ENCODE assay signal across 13 cellular contexts in genomic region chr6:132391391-132392291, GRCh38. TPM values are rescaled to one million over a fixed set of nuclear protein-coding genes. Genes with fewer than 3 reads are reported as not detected.
A peak's percentile ranks its signal among the peaks of the same experiment; 100 is the strongest.
DNase-seq lines count a peak whose midpoint lies in the region; ATAC-seq and TF ChIP-seq lines count a peak whose summit lies in the region.
"Had no signal": no experiment of that assay in that cellular context is flagged by ENCODE, and none has a peak within 500 bp of the region (broad histone marks: within the 10 kb centered on the region; RNA-seq: fewer than 3 reads in every experiment).

No MANE protein-coding gene starts in this region.

- 29 to 47% methylated on average over 12 of the region's 12 CpGs for WGBS in esophagus, 2 donors

- H3K27me3 ChIP-seq in esophagus (ENCODE audit: control insufficient read depth in 1 of 2, insufficient read depth in 2 of 2, low read length in 2 of 2), result no peaks in the 10 kb centered on the region
- H3K27me3 ChIP-seq: BLaER1 had no signal

- peak overlapping the region; percentile 15 to 32 for H3K27ac ChIP-seq in esophagus (ENCODE audit: low read depth in 2 of 2, low read length in 1 of 2)
- H3K27ac ChIP-seq: BLaER1, parathyroid adenoma had no signal

- no peaks in the 10 kb centered on the region for H3K36me3 ChIP-seq in esophagus (ENCODE audit: control insufficient read depth in 2 of 2, insufficient read depth in 2 of 2, low read length in 1 of 2)
- H3K36me3 ChIP-seq: BLaER1 had no signal

- TF ChIP-seq CTCF in mesothelial cell of epicardium (IDR thresholded peaks at IDR 0.05; ENCODE audit: unreplicated experiment) (no peak), CD14-positive monocyte (IDR thresholded peaks at IDR 0.05) (no peak)

- ATAC-seq in Right ventricle myocardium superior (ENCODE audit: poor library complexity), result peak; percentile 68
- ATAC-seq in activated naive CD4-positive, alpha-beta T cell treated with anti-CD3 and anti-CD28 coated beads, Interleukin-2, amount 50 U/mL, for 72 hours, result no peak

- no peaks in the 10 kb centered on the region for H3K9me3 ChIP-seq in esophagus (ENCODE audit: control insufficient read depth in 2 of 2, insufficient read depth in 1 of 2, low read depth in 1 of 2, low read length in 1 of 2)

- H3K36me3 Mint-ChIP-seq in mesothelial cell of epicardium (peaks cover 39% of the 10 kb centered on the region), CD14-positive monocyte (no peaks in the 10 kb centered on the region)
- H3K36me3 Mint-ChIP-seq in activated naive CD4-positive, alpha-beta T cell treated with anti-CD3 and anti-CD28 coated beads, Interleukin-2, amount 50 U/mL, for 72 hours, result peaks cover 0 to 20% of the 10 kb centered on the region in 2 donors

- H3K27me3 Mint-ChIP-seq in mesothelial cell of epicardium (ENCODE audit: low read depth) (no peaks in the 10 kb centered on the region), CD14-positive monocyte (ENCODE audit: low read depth in 3 of 3) (peaks cover 4 to 18% (median 10%) of the 10 kb centered on the region in 3 donors)

- peaks cover 14% of the 10 kb centered on the region for H3K4me1 Mint-ChIP-seq in mesothelial cell of epicardium
- H3K4me1 Mint-ChIP-seq in CD14-positive monocyte, result no peaks in the 10 kb centered on the region

- H3K4me3 Mint-ChIP-seq in mesothelial cell of epicardium (no peak overlapping the region), CD14-positive monocyte (no peak overlapping the region)
- H3K4me3 Mint-ChIP-seq: dendritic cell treated with granulocyte-macrophage colony-stimulating factor and Interleukin-4, amounts not matched to agents 40 ng/mL and 50 ng/mL, for 4 days; stimulated activated naive CD8-positive, alpha-beta T cell treated with anti-CD3 and anti-CD28 coated beads, Interleukin-15, Interleukin-2, amounts not matched to agents 100 ng/mL and 50 ng/mL, for 24 hours had no signal

- H3K4me3 ChIP-seq in esophagus (ENCODE audit: low read depth in 1 of 2, low read length in 2 of 2), result no peak overlapping the region
- H3K4me3 ChIP-seq: BLaER1 had no signal

- no peaks in the 10 kb centered on the region for H3K4me1 ChIP-seq in esophagus (ENCODE audit: control insufficient read depth in 2 of 2, insufficient read depth in 2 of 2, low read length in 1 of 2)
- H3K4me1 ChIP-seq: parathyroid adenoma had no signal

- DNase-seq in Right ventricle myocardium superior (no peak), cardiac septum (ENCODE audit: low spot score) (no peak), mesothelial cell of epicardium (ENCODE audit: low spot score in 2 of 2, unreplicated experiment in 2 of 2) (no peak), CD14-positive monocyte (ENCODE audit: low spot score) (no peak), HuH-7.5 (ENCODE audit: low spot score) (no peak)
- DNase-seq in activated naive CD4-positive, alpha-beta T cell treated with anti-CD3 and anti-CD28 coated beads, Interleukin-2, amount 50 U/mL, for 72 hours (ENCODE audit: low spot score in 2 of 2), result no peak
- DNase-seq in effector CD8-positive, alpha-beta T cell (lab: John Stamatoyannopoulos, UW), result no peak
- DNase-seq: NCI-H345 had no signal

- intact Hi-C loops in Right ventricle myocardium superior (cut with DNase I), result no loop called here
- intact Hi-C loops in cardiac septum (cut with DNase I), result loop anchor here (10.0 kb wide), 1 partner anchor 77 kb away; no protein-coding TSS in a partner anchor
- intact Hi-C loops in CD14-positive monocyte (cut with micrococcal nuclease), result no loop called here

- H3K9me3 Mint-ChIP-seq in mesothelial cell of epicardium (peaks cover 29% of the 10 kb centered on the region), CD14-positive monocyte (peaks cover 12 to 24% (median 21%) of the 10 kb centered on the region in 7 donors)
- peaks cover 18 to 20% of the 10 kb centered on the region in 2 donors for H3K9me3 Mint-ChIP-seq in activated naive CD4-positive, alpha-beta T cell treated with anti-CD3 and anti-CD28 coated beads, Interleukin-2, amount 50 U/mL, for 72 hours

- peak overlapping the region; percentile 58 for H3K27ac Mint-ChIP-seq in mesothelial cell of epicardium
- H3K27ac Mint-ChIP-seq in activated naive CD4-positive, alpha-beta T cell treated with anti-CD3 and anti-CD28 coated beads, Interleukin-2, amount 50 U/mL, for 72 hours, result no peak overlapping the region
- H3K27ac Mint-ChIP-seq in CD14-positive monocyte, result no peak overlapping the region
- H3K27ac Mint-ChIP-seq: dendritic cell treated with granulocyte-macrophage colony-stimulating factor and Interleukin-4, amounts not matched to agents 40 ng/mL and 50 ng/mL, for 4 days; stimulated activated naive CD8-positive, alpha-beta T cell treated with anti-CD3 and anti-CD28 coated beads, Interleukin-15, Interleukin-2, amounts not matched to agents 100 ng/mL and 50 ng/mL, for 24 hours had no signal

RNA-seq across cellular contexts. Expression of gene MOXD1, which starts 9.6 kb away (rescaled TPM):
- total RNA-seq in Right ventricle myocardium superior, result 2.2 TPM
- 1.6 TPM for total RNA-seq in cardiac septum
- 10 to 100 TPM in 1 of 2 donors, 1 to 10 TPM in 1; 9.0 to 15.4 TPM for polyA plus RNA-seq in esophagus
- total RNA-seq in mesothelial cell of epicardium, result 110 to 113 TPM (median 111 TPM) in 3 replicates
- under 1 TPM in 1 of 2 donors, not detected in 1; 0.07 TPM for total RNA-seq in activated naive CD4-positive, alpha-beta T cell treated with anti-CD3 and anti-CD28 coated beads, Interleukin-2, amount 50 U/mL, for 72 hours
- polyA plus RNA-seq in CD14-positive monocyte, result not detected

Comparison
In these comparisons a context has a peak if more than half of its experiments do, and no peak if none do; other contexts are left out.
1. RNA of gene MOXD1, which starts 9.6 kb away (total RNA-seq): 110 to 113 TPM in mesothelial cell of epicardium; 2.2 TPM in Right ventricle myocardium superior (single experiment), 1.6 TPM in cardiac septum (single experiment) and 0.07 TPM in activated naive CD4-positive, alpha-beta T cell treated with anti-CD3 and anti-CD28 coated beads, Interleukin-2, amount 50 U/mL, for 72 hours; every median in the first group is over 10 times any median in the second.